1 cellular context compared by ENCODE assay signal in genomic region chr17:1852327-1852726, GRCh38.
A peak's percentile ranks its signal among the peaks of the same experiment; 100 is the strongest.
TF ChIP-seq lines count a peak whose summit lies in the region.

No MANE protein-coding gene starts in this region.

TF ChIP-seq in GM12878, 131 proteins besides CTCF, POLR2A, EP300 and RAD21:
- TF ChIP-seq RCOR1 (conservative IDR thresholded peaks at IDR 0.05; ENCODE audit: low read depth, low read length) (no peak), BHLHE40 (IDR thresholded peaks at IDR 0.05; ENCODE audit: borderline replicate concordance in 1 of 2, low read depth in 2 of 2, low read length in 1 of 2) (peak in 1 of 2 experiments; percentile 36; a peak in 1 of 4 replicates), SPI1 (IDR thresholded peaks at IDR 0.05; ENCODE audit: borderline replicate concordance, insufficient read depth, low read depth, low read length) (peak; percentile 44; the same call in 1 of the 2 replicates), NR2F1 (conservative IDR thresholded peaks at IDR 0.05) (peak; percentile 73), RUNX3 (IDR thresholded peaks at IDR 0.05; ENCODE audit: low read length) (peak; percentile 34; the same call in 1 of the 2 replicates), NR2C1 (IDR thresholded peaks at IDR 0.05) (peak; percentile 90), KDM1A (IDR thresholded peaks at IDR 0.05; ENCODE audit: borderline replicate concordance) (no peak)
- TF ChIP-seq, protein P1, sequence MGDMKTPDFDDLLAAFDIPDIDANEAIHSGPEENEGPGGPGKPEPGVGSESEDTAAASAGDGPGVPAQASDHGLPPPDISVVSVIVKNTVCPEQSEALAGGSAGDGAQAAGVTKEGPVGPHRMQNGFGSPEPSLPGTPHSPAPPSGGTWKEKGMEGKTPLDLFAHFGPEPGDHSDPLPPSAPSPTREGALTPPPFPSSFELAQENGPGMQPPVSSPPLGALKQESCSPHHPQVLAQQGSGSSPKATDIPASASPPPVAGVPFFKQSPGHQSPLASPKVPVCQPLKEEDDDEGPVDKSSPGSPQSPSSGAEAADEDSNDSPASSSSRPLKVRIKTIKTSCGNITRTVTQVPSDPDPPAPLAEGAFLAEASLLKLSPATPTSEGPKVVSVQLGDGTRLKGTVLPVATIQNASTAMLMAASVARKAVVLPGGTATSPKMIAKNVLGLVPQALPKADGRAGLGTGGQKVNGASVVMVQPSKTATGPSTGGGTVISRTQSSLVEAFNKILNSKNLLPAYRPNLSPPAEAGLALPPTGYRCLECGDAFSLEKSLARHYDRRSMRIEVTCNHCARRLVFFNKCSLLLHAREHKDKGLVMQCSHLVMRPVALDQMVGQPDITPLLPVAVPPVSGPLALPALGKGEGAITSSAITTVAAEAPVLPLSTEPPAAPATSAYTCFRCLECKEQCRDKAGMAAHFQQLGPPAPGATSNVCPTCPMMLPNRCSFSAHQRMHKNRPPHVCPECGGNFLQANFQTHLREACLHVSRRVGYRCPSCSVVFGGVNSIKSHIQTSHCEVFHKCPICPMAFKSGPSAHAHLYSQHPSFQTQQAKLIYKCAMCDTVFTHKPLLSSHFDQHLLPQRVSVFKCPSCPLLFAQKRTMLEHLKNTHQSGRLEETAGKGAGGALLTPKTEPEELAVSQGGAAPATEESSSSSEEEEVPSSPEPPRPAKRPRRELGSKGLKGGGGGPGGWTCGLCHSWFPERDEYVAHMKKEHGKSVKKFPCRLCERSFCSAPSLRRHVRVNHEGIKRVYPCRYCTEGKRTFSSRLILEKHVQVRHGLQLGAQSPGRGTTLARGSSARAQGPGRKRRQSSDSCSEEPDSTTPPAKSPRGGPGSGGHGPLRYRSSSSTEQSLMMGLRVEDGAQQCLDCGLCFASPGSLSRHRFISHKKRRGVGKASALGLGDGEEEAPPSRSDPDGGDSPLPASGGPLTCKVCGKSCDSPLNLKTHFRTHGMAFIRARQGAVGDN (IDR thresholded peaks at IDR 0.05) = peak; percentile 65; the same call in 1 of the 2 replicates
